14 cellular contexts compared by ENCODE assay signal in the genomic region with DNA sequence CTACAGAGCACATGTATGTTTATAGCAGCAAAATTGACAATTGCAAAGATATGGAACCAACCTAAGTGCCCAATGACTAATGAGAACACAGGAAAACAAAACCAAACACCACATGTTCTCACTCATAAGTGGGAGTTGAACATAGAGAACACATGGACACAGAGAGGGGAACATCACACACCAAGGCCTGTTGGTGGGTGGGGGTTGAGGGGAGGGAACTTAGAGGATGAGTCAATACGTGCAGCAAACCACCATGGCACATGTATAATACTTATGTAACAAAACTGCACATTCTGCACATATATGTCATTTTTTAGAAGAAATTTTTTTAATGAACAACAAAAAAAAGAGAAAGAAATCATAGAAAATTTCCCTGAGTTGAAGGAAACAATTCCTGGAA. TPM values are rescaled to one million over a fixed set of nuclear protein-coding genes. Genes with fewer than 3 reads are reported as not detected.
A peak's percentile ranks its signal among the peaks of the same experiment; 100 is the strongest.
DNase-seq lines count a peak whose midpoint lies in the region; TF ChIP-seq lines count a peak whose summit lies in the region.
"Had no signal": no experiment of that assay in that cellular context is flagged by ENCODE, and none has a peak within 500 bp of the region (broad histone marks: within the 10 kb centered on the region; RNA-seq: fewer than 3 reads in every experiment).

No MANE protein-coding gene starts in this region.

- H3K4me3 Mint-ChIP-seq in activated CD4-positive, alpha-beta T cell treated with anti-CD3 and anti-CD28 coated beads, Interleukin-2, amount 10 ng/mL, durations not matched to agents 24 days and 14 days: no peak overlapping the region
- H3K4me3 Mint-ChIP-seq: CD8-positive, alpha-beta T cell had no signal

- no peak overlapping the region for H3K4me3 ChIP-seq in fibroblast of pulmonary artery (replicated peaks; ENCODE audit: low read depth, low read length)
- H3K4me3 ChIP-seq: colonic mucosa, transverse colon had no signal

- H3K27ac Mint-ChIP-seq in activated CD4-positive, alpha-beta T cell treated with anti-CD3 and anti-CD28 coated beads, Interleukin-2, amount 10 ng/mL, durations not matched to agents 24 days and 14 days: no peak overlapping the region
- H3K27ac Mint-ChIP-seq: CD8-positive, alpha-beta T cell had no signal

- intact Hi-C loops in activated CD4-positive, alpha-beta T cell treated with anti-CD3 and anti-CD28 coated beads, Interleukin-2, amount 10 ng/mL, durations not matched to agents 24 days and 14 days (cut with micrococcal nuclease): loop anchor here (10.0 kb wide), 1 partner anchor 1577 kb away; the partner anchor contains the start of gene STX11

- no peak for TF ChIP-seq CTCF in fibroblast of pulmonary artery (IDR thresholded peaks at IDR 0.05; ENCODE audit: low read length, missing control alignments)

- peaks cover 15% of the 10 kb centered on the region for H3K9me3 Mint-ChIP-seq in activated CD4-positive, alpha-beta T cell treated with anti-CD3 and anti-CD28 coated beads, Interleukin-2, amount 10 ng/mL, durations not matched to agents 24 days and 14 days

- H3K27me3 Mint-ChIP-seq in activated CD4-positive, alpha-beta T cell treated with anti-CD3 and anti-CD28 coated beads, Interleukin-2, amount 10 ng/mL, durations not matched to agents 24 days and 14 days: no peaks in the 10 kb centered on the region

- DNase-seq in activated CD4-positive, alpha-beta T cell treated with anti-CD3 and anti-CD28 coated beads for 48 hours: peak; percentile 29
- no peak for DNase-seq in activated CD4-positive, alpha-beta T cell treated with anti-CD3 and anti-CD28 coated beads, Interleukin-2, amount 10 ng/mL, durations not matched to agents 24 days and 14 days
- DNase-seq in Ammon's horn (ENCODE audit: low spot score) (peak; percentile 2), NCI-H226 (peak; percentile 11), fibroblast of pulmonary artery (ENCODE audit: low read depth) (peak; percentile 10), NCI-H82 treated with DMSO at 0.1 percent for 48 hours (lab: John Stamatoyannopoulos, UW; ENCODE audit: unreplicated experiment) (no peak), HCEC 1CT (no peak), SK-N-DZ (ENCODE audit: low spot score) (no peak)
- DNase-seq: colonic mucosa, mesenchymal stem cell, NCI-H187, SK-N-SH, transverse colon had no signal

- H3K4me1 Mint-ChIP-seq in activated CD4-positive, alpha-beta T cell treated with anti-CD3 and anti-CD28 coated beads, Interleukin-2, amount 10 ng/mL, durations not matched to agents 24 days and 14 days: peaks cover 12% of the 10 kb centered on the region

- H3K36me3 Mint-ChIP-seq in activated CD4-positive, alpha-beta T cell treated with anti-CD3 and anti-CD28 coated beads, Interleukin-2, amount 10 ng/mL, durations not matched to agents 24 days and 14 days (ENCODE audit: low read depth): no peaks in the 10 kb centered on the region

RNA-seq across cellular contexts. Expression of gene EPM2A, which starts 3.9 kb away (rescaled TPM):
- 4.2 and 4.6 TPM in 2 replicates for total RNA-seq in activated CD4-positive, alpha-beta T cell treated with anti-CD3 and anti-CD28 coated beads, Interleukin-2, amount 10 ng/mL, durations not matched to agents 24 days and 14 days
- 7.1 and 10.6 TPM in 2 replicates for polyA plus RNA-seq in SK-N-DZ (2014; cell fraction: cytosol; rRNA removed)
- polyA plus RNA-seq in SK-N-DZ (2014; cell fraction: nucleus; rRNA removed): 5.4 and 8.8 TPM in 2 replicates

Comparison
In these comparisons a context has a peak if more than half of its experiments do, and no peak if none do; other contexts are left out.
1. DNase-seq: peak in activated CD4-positive, alpha-beta T cell treated with anti-CD3 and anti-CD28 coated beads for 48 hours (single experiment), Ammon's horn (single experiment), NCI-H226 (single experiment) and fibroblast of pulmonary artery (single experiment); none in activated CD4-positive, alpha-beta T cell treated with anti-CD3 and anti-CD28 coated beads, Interleukin-2, amount 10 ng/mL, durations not matched to agents 24 days and 14 days (single experiment), NCI-H82 treated with DMSO at 0.1 percent for 48 hours (single experiment), HCEC 1CT (single experiment) and SK-N-DZ (single experiment).